ENCODE assay signal across 12 cellular contexts in the genomic region with DNA sequence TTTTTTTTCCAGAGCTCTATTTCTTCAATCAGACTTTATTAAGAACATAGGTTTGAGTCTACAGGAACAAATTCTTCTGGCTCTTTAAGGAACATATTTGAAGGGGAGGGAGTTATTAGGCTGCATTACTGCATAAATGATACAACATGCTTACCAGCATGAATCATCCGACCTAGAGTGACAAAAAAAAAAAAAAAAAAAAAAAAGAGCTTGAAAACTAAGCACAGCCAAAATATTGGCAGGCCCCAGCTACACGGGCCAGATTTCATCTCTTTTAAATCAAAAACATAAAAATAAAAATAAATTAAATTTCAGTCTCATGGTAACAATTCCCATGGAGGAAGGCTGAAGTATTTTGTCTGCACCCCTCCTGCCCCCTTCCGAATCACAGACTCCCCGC. TPM values are rescaled to one million over a fixed set of nuclear protein-coding genes. Genes with fewer than 3 reads are reported as not detected.
DNase-seq lines count a peak whose midpoint lies in the region; TF ChIP-seq lines count a peak whose summit lies in the region.
"Had no signal": no experiment of that assay in that cellular context is flagged by ENCODE, and none has a peak within 500 bp of the region (broad histone marks: within the 10 kb centered on the region; RNA-seq: fewer than 3 reads in every experiment).

No MANE protein-coding gene starts in this region.

- peaks cover 3% of the 10 kb centered on the region; the same call in 1 of the 2 replicates for H3K27me3 Mint-ChIP-seq in HFFc6 (ENCODE audit: insufficient read depth)

- CTCF ChIA-PET in HEK293 (lab: Yijun Ruan, JAX) = interaction anchor here (0.6 to 1.8 kb wide), 3 partner anchors 17 to 1908 kb away, joined by 3 to 8 read pairs (median 6); no protein-coding TSS in a partner anchor

- H3K27me3 ChIP-seq in iPS-18a (ENCODE audit: control insufficient read depth, insufficient read depth, low read length) = peaks cover 69% of the 10 kb centered on the region
- peaks cover 0 to 90% (median 28%) of the 10 kb centered on the region in 7 donors for H3K27me3 ChIP-seq in spleen (replicated peaks in 1 of 7)

- H3K4me3 ChIP-seq in HEK293 (ENCODE audit: low read depth, low read length) (peak overlapping the region; percentile 54), astrocyte of the spinal cord (ENCODE audit: low read depth, low read length) (peak overlapping the region; percentile 37), iPS-18a (ENCODE audit: low read length) (peak overlapping the region; percentile 72), spleen (peak overlapping the region in 6 of 8 donors; percentile 3 to 50 (median 14))

- WGBS in spleen, 5 donors = 7 to 15% (median 8%) methylated on average over 4 of the region's 4 CpGs

- H3K4me3 Mint-ChIP-seq in HFFc6 = no peak overlapping the region
- H3K4me3 Mint-ChIP-seq: activated naive CD8-positive, alpha-beta T cell treated with anti-CD3 and anti-CD28 coated beads, Interleukin-2, amount 50 U/mL, for 24 hours had no signal

- H3K27ac ChIP-seq in HEK293 (ENCODE audit: extremely low read depth, low read depth, low read length) (no peak overlapping the region; the same call in 1 of the 2 replicates), iPS-18a (ENCODE audit: low read length) (no peak overlapping the region), spleen (no peak overlapping the region)

- no peaks in the 10 kb centered on the region for H3K9me3 ChIP-seq in HEK293 (ENCODE audit: control insufficient read depth, insufficient read depth, low read depth, low read length)
- no peaks in the 10 kb centered on the region for H3K9me3 ChIP-seq in iPS-18a (ENCODE audit: control insufficient read depth, low read depth, low read length)
- no peaks in the 10 kb centered on the region for H3K9me3 ChIP-seq in spleen

- TF ChIP-seq CTCF in HEK293 (tag by site-specific recombination; IDR thresholded peaks at IDR 0.05) (no peak), astrocyte of the spinal cord (IDR thresholded peaks at IDR 0.05; ENCODE audit: low read depth, low read length) (no peak), spleen (IDR thresholded peaks at IDR 0.05 in 8 of 11, conservative IDR thresholded peaks at IDR 0.05 in 3 of 11) (no peak), HFFc6 (IDR thresholded peaks at IDR 0.05) (no peak)

- in situ Hi-C loops in astrocyte of the spinal cord (cut with HindIII; ENCODE audit: low sequenced_read_pairs) = no loop called here

- POLR2A ChIA-PET in HEK293 (lab: Yijun Ruan, JAX) = interaction anchor here (0.6 to 1.7 kb wide), 5 partner anchors 14 to 331 kb away, joined by 3 to 6 read pairs (median 4); no protein-coding TSS in a partner anchor

- H3K9ac ChIP-seq in iPS-18a (ENCODE audit: low read length) = peak overlapping the region; percentile 31

- H3K4me1 Mint-ChIP-seq in HFFc6 (ENCODE audit: low read depth) = no peaks in the 10 kb centered on the region
- H3K4me1 Mint-ChIP-seq: activated naive CD8-positive, alpha-beta T cell treated with anti-CD3 and anti-CD28 coated beads, Interleukin-2, amount 50 U/mL, for 24 hours had no signal

- intact Hi-C loops in spleen (cut with DNase I; ENCODE audit: low total_unique reads) = no loop called here

- no peak for TF ChIP-seq POLR2A in spleen (IDR thresholded peaks at IDR 0.05)

- H3K27ac Mint-ChIP-seq in HFFc6 = no peak overlapping the region
- H3K27ac Mint-ChIP-seq: activated naive CD8-positive, alpha-beta T cell treated with anti-CD3 and anti-CD28 coated beads, Interleukin-2, amount 50 U/mL, for 24 hours had no signal

- DNase-seq in astrocyte of the spinal cord (ENCODE audit: low read depth, low spot score) (peak; percentile 43), spleen (no peak), HFFc6 (no peak), hippocampal formation (lab: John Stamatoyannopoulos, UW) (no peak), GM19240 (ENCODE audit: insufficient read length, low spot score) (no peak), islet precursor cell (no peak)
- DNase-seq: activated naive CD8-positive, alpha-beta T cell treated with anti-CD3 and anti-CD28 coated beads, Interleukin-2, amount 50 U/mL, for 24 hours; GDM1; stimulated activated naive CD4-positive, alpha-beta T cell treated with Interleukin-2 at 50 U/mL for 16 hours had no signal

- peaks cover 21% of the 10 kb centered on the region for H3K9me3 Mint-ChIP-seq in HFFc6
- H3K9me3 Mint-ChIP-seq: activated naive CD8-positive, alpha-beta T cell treated with anti-CD3 and anti-CD28 coated beads, Interleukin-2, amount 50 U/mL, for 24 hours had no signal

- H3K36me3 ChIP-seq in HEK293 (ENCODE audit: control insufficient read depth in 2 of 2, insufficient read depth in 1 of 2, low read length in 2 of 2) (no peaks in the 10 kb centered on the region), iPS-18a (ENCODE audit: control insufficient read depth, low read depth, low read length) (no peaks in the 10 kb centered on the region), spleen (no peaks in the 10 kb centered on the region)

- H3K36me3 Mint-ChIP-seq in HFFc6 (ENCODE audit: low read depth) = peaks cover 8% of the 10 kb centered on the region; the same call in 1 of the 2 replicates

- H3K4me1 ChIP-seq in HEK293 (ENCODE audit: control insufficient read depth, insufficient read depth, low read length) = no peaks in the 10 kb centered on the region
- no peaks in the 10 kb centered on the region for H3K4me1 ChIP-seq in iPS-18a (ENCODE audit: control insufficient read depth, low read depth, low read length)
- peaks cover 0 to 11% (median 4%) of the 10 kb centered on the region in 6 donors for H3K4me1 ChIP-seq in spleen

TF ChIP-seq in HEK293, 187 proteins besides CTCF, POLR2A, EP300 and RAD21 (continues in another document):
- TF ChIP-seq, protein P1, sequence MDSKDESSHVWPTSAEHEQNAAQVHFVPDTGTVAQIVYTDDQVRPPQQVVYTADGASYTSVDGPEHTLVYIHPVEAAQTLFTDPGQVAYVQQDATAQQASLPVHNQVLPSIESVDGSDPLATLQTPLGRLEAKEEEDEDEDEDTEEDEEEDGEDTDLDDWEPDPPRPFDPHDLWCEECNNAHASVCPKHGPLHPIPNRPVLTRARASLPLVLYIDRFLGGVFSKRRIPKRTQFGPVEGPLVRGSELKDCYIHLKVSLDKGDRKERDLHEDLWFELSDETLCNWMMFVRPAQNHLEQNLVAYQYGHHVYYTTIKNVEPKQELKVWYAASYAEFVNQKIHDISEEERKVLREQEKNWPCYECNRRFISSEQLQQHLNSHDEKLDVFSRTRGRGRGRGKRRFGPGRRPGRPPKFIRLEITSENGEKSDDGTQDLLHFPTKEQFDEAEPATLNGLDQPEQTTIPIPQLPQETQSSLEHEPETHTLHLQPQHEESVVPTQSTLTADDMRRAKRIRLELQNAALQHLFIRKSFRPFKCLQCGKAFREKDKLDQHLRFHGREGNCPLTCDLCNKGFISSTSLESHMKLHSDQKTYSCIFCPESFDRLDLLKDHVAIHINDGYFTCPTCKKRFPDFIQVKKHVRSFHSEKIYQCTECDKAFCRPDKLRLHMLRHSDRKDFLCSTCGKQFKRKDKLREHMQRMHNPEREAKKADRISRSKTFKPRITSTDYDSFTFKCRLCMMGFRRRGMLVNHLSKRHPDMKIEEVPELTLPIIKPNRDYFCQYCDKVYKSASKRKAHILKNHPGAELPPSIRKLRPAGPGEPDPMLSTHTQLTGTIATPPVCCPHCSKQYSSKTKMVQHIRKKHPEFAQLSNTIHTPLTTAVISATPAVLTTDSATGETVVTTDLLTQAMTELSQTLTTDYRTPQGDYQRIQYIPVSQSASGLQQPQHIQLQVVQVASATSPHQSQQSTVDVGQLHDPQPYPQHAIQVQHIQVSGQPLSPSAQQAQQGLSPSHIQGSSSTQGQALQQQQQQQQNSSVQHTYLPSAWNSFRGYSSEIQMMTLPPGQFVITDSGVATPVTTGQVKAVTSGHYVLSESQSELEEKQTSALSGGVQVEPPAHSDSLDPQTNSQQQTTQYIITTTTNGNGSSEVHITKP (tag by site-specific recombination; IDR thresholded peaks at IDR 0.05) = peak; percentile 63
- TF ChIP-seq, protein P2, sequence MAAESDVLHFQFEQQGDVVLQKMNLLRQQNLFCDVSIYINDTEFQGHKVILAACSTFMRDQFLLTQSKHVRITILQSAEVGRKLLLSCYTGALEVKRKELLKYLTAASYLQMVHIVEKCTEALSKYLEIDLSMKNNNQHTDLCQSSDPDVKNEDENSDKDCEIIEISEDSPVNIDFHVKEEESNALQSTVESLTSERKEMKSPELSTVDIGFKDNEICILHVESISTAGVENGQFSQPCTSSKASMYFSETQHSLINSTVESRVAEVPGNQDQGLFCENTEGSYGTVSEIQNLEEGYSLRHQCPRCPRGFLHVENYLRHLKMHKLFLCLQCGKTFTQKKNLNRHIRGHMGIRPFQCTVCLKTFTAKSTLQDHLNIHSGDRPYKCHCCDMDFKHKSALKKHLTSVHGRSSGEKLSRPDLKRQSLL (tag by site-specific recombination; IDR thresholded peaks at IDR 0.05) = no peak
- no peak for TF ChIP-seq ZNF23 (tag by site-specific recombination; IDR thresholded peaks at IDR 0.05; ENCODE audit: borderline replicate concordance)
- peak; percentile 25 for TF ChIP-seq ZNF335 (tag by site-specific recombination; conservative IDR thresholded peaks at IDR 0.05)
- TF ChIP-seq, protein P3, sequence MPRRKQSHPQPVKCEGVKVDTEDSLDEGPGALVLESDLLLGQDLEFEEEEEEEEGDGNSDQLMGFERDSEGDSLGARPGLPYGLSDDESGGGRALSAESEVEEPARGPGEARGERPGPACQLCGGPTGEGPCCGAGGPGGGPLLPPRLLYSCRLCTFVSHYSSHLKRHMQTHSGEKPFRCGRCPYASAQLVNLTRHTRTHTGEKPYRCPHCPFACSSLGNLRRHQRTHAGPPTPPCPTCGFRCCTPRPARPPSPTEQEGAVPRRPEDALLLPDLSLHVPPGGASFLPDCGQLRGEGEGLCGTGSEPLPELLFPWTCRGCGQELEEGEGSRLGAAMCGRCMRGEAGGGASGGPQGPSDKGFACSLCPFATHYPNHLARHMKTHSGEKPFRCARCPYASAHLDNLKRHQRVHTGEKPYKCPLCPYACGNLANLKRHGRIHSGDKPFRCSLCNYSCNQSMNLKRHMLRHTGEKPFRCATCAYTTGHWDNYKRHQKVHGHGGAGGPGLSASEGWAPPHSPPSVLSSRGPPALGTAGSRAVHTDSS (tag by site-specific recombination; IDR thresholded peaks at IDR 0.05) = no peak

RNA-seq across cellular contexts. Expression of a gene that starts 26.3 kb away (rescaled TPM):
- 1 to 10 TPM in 3 of 7 donors, under 1 TPM in 4; 0.19 to 3.2 (median 0.67) TPM for total RNA-seq in spleen
- under 1 TPM; 0.11 to 0.38 (median 0.17) TPM for polyA plus RNA-seq in spleen
- not detected for total RNA-seq in HFFc6 (2021; fragmentation: NEBNext Ultra II Directional; extraction: Animal tissue kit (Norgen Biotek cat#: 25700))
- total RNA-seq: skeletal muscle tissue had no signal

Comparison
In these comparisons a context has a peak if more than half of its experiments do, and no peak if none do; other contexts are left out.
1. H3K4me3 ChIP-seq: peak in every context shown above with its lines; median percentile 72 in iPS-18a; 54 in HEK293; 37 in astrocyte of the spinal cord; 14 in spleen.